ENCODE assay signal across 20 cellular contexts in genomic region chr6:101926149-101926925, GRCh38.
A peak's percentile ranks its signal among the peaks of the same experiment; 100 is the strongest.
DNase-seq lines count a peak whose midpoint lies in the region; ATAC-seq and TF ChIP-seq lines count a peak whose summit lies in the region.
"Had no signal": no experiment of that assay in that cellular context is flagged by ENCODE, and none has a peak within 500 bp of the region (broad histone marks: within the 10 kb centered on the region; RNA-seq: fewer than 3 reads in every experiment).

No MANE protein-coding gene starts in this region.

- peak; percentile 7 for DNase-seq in NCI-H2171 treated with DMSO at 0.1 percent for 48 hours (lab: John Stamatoyannopoulos, UW)
- no peak for DNase-seq in NCI-H2171 (lab: John Stamatoyannopoulos, UW)
- DNase-seq in fibroblast of gingiva (ENCODE audit: low read depth), result peak; percentile 14
- peak; percentile 81 for DNase-seq in renal cortical epithelial cell (ENCODE audit: low read depth)
- DNase-seq in body of pancreas, result no peak
- DNase-seq in left colon, result no peak
- DNase-seq in stimulated activated CD4-positive, alpha-beta T cell treated with anti-CD3 and anti-CD28 coated beads, Interleukin-15, amount 100 ng/mL, for 24 hours, result no peak
- DNase-seq: 8988T; activated CD4-positive, alpha-beta T cell treated with anti-CD3 and anti-CD28 coated beads for 36 hours; effector CD4-positive, alpha-beta T cell; esophagus squamous epithelium; heart right ventricle; Kasumi-1; lower lobe of right lung; NCI-H1048; NCI-H510A treated with DMSO at 0.1 percent for 48 hours; Right ventricle myocardium superior; spleen had no signal

- intact Hi-C loops in body of pancreas (cut with DNase I), result no loop called here
- intact Hi-C loops in left colon (cut with DNase I, micrococcal nuclease), result no loop called here

- H3K4me1 ChIP-seq in body of pancreas, result no peaks in the 10 kb centered on the region
- H3K4me1 ChIP-seq: esophagus squamous epithelium, heart right ventricle, lower lobe of right lung, spleen had no signal

- no peak for TF ChIP-seq POLR2A in body of pancreas (IDR thresholded peaks at IDR 0.05)

- TF ChIP-seq CTCF in body of pancreas (IDR thresholded peaks at IDR 0.05), result no peak

- no peaks in the 10 kb centered on the region for H3K27me3 ChIP-seq in body of pancreas
- H3K27me3 ChIP-seq: esophagus squamous epithelium, heart right ventricle, spleen had no signal

- no peak overlapping the region for H3K27ac ChIP-seq in body of pancreas
- H3K27ac ChIP-seq: C4-2B, esophagus squamous epithelium, heart right ventricle, lower lobe of right lung, spleen had no signal

- H3K4me3 ChIP-seq in body of pancreas, result no peak overlapping the region
- H3K4me3 ChIP-seq: esophagus squamous epithelium, heart right ventricle, lower lobe of right lung, spleen had no signal

- no peaks in the 10 kb centered on the region for H3K36me3 ChIP-seq in body of pancreas (replicated peaks in 1 of 2; ENCODE audit: insufficient read depth in 1 of 2, low read depth in 2 of 2)
- H3K36me3 ChIP-seq: esophagus squamous epithelium, heart right ventricle, lower lobe of right lung, spleen had no signal

- 62 to 63% methylated on average over 7 of the region's 7 CpGs for WGBS in body of pancreas, 2 donors

- ATAC-seq in HG03432 (IDR thresholded peaks at IDR 0.05; ENCODE audit: unreplicated experiment) (peak; percentile 79), body of pancreas (no peak), left colon (no peak)
- ATAC-seq: activated CD4-positive, alpha-beta T cell treated with anti-CD3 and anti-CD28 coated beads for 36 hours; heart right ventricle; lower lobe of right lung had no signal

- H3K9me3 ChIP-seq in body of pancreas, result no peaks in the 10 kb centered on the region
- H3K9me3 ChIP-seq: esophagus squamous epithelium, heart right ventricle, lower lobe of right lung had no signal

Comparison
In these comparisons a context has a peak if more than half of its experiments do, and no peak if none do; other contexts are left out.
1. DNase-seq: peak in NCI-H2171 treated with DMSO at 0.1 percent for 48 hours (single experiment), fibroblast of gingiva (single experiment) and renal cortical epithelial cell (single experiment); none in NCI-H2171 (single experiment), body of pancreas (0 of 4), left colon (0 of 2) and stimulated activated CD4-positive, alpha-beta T cell treated with anti-CD3 and anti-CD28 coated beads, Interleukin-15, amount 100 ng/mL, for 24 hours (single experiment).